15 cellular contexts compared by ENCODE assay signal in genomic region chr2:218075975-218076811, GRCh38. TPM values are rescaled to one million over a fixed set of nuclear protein-coding genes. Genes with fewer than 3 reads are reported as not detected.
"Had no signal": no experiment of that assay in that cellular context is flagged by ENCODE, and none has a peak within 500 bp of the region (broad histone marks: within the 10 kb centered on the region; RNA-seq: fewer than 3 reads in every experiment).

No MANE protein-coding gene starts in this region.

- ATAC-seq: gastrocnemius medialis, pancreas had no signal

- H3K27ac Mint-ChIP-seq: activated naive CD4-positive, alpha-beta T cell treated with anti-CD3 and anti-CD28 coated beads, Interleukin-2, amount 10 ng/mL, durations not matched to agents 7 days and 5 days; activated T-helper 2 cell treated with anti-CD3 and anti-CD28 coated beads, Interferon-gamma antibody, Interleukin-2, Interleukin-4, amounts not matched to agents 10 μg/mL and 5 μg/mL and 100 μg/mL, durations not matched to agents 14 hours and 24 hours and 36 hours; neural progenitor cell had no signal

- H3K36me3 ChIP-seq: gastrocnemius medialis, neural progenitor cell, pancreas, stomach had no signal

- H3K27me3 ChIP-seq: gastrocnemius medialis, neural progenitor cell, pancreas had no signal

- H3K36me3 Mint-ChIP-seq: activated naive CD4-positive, alpha-beta T cell treated with anti-CD3 and anti-CD28 coated beads, Interleukin-2, amount 10 ng/mL, durations not matched to agents 7 days and 5 days; neural progenitor cell had no signal

- H3K4me3 Mint-ChIP-seq: activated naive CD4-positive, alpha-beta T cell treated with anti-CD3 and anti-CD28 coated beads, Interleukin-2, amount 10 ng/mL, durations not matched to agents 7 days and 5 days; neural progenitor cell had no signal

- H3K4me3 ChIP-seq: gastrocnemius medialis, neural progenitor cell, pancreas, stomach had no signal

- H2AFZ ChIP-seq: neural progenitor cell had no signal

- H3K4me1 Mint-ChIP-seq: activated naive CD4-positive, alpha-beta T cell treated with anti-CD3 and anti-CD28 coated beads, Interleukin-2, amount 10 ng/mL, durations not matched to agents 7 days and 5 days; neural progenitor cell had no signal

- DNase-seq: activated CD4-positive, alpha-beta T cell treated with anti-CD3 and anti-CD28 coated beads, Interleukin-2, amount 50 U/mL, for 1 hour; activated naive CD4-positive, alpha-beta T cell treated with anti-CD3 and anti-CD28 coated beads, Interleukin-2, amount 10 ng/mL, durations not matched to agents 7 days and 5 days; gastrocnemius medialis; midbrain; stimulated activated CD4-positive, alpha-beta T cell treated with anti-CD3 and anti-CD28 coated beads, Interleukin-15, amount 100 ng/mL, for 24 hours; stimulated activated CD4-positive, alpha-beta T cell treated with anti-CD3 and anti-CD28 coated beads, Interleukin-4, amount 100 ng/mL, for 24 hours; stomach had no signal

- H3K27ac ChIP-seq: gastrocnemius medialis, neural progenitor cell, pancreas, stomach had no signal

- H3K9me3 Mint-ChIP-seq: activated naive CD4-positive, alpha-beta T cell treated with anti-CD3 and anti-CD28 coated beads, Interleukin-2, amount 10 ng/mL, durations not matched to agents 7 days and 5 days; activated T-helper 2 cell treated with anti-CD3 and anti-CD28 coated beads, Interferon-gamma antibody, Interleukin-2, Interleukin-4, amounts not matched to agents 10 μg/mL and 5 μg/mL and 100 μg/mL, durations not matched to agents 14 hours and 24 hours and 36 hours; neural progenitor cell had no signal

- H3K4me2 ChIP-seq: neural progenitor cell had no signal

- H3K4me1 ChIP-seq: gastrocnemius medialis, neural progenitor cell, pancreas, stomach had no signal

RNA-seq across cellular contexts. Expression of gene RUFY4, which starts 7.1 kb away (rescaled TPM):
- total RNA-seq: cardiac septum, fibroblast of lung, kidney epithelial cell, lower leg skin, skeletal muscle tissue, stomach had no signal
- polyA plus RNA-seq: fibroblast of lung had no signal

RNA-seq across cellular contexts. Expression of gene CXCR2, which starts 49.6 kb away (rescaled TPM):
- total RNA-seq: fibroblast of lung, kidney epithelial cell had no signal
- polyA plus RNA-seq: fibroblast of lung had no signal
